Comparison of ENCODE assay signal across 16 cellular contexts in genomic region chr18:47987456-47987735, GRCh38. TPM values are rescaled to one million over a fixed set of nuclear protein-coding genes. Genes with fewer than 3 reads are reported as not detected.
DNase-seq lines count a peak whose midpoint lies in the region; ATAC-seq and TF ChIP-seq lines count a peak whose summit lies in the region.
"Had no signal": no experiment of that assay in that cellular context is flagged by ENCODE, and none has a peak within 500 bp of the region (broad histone marks: within the 10 kb centered on the region; RNA-seq: fewer than 3 reads in every experiment).

No MANE protein-coding gene starts in this region.

- peaks cover 0 to 7% (median 0%) of the 10 kb centered on the region in 5 experiments for H3K9me3 Mint-ChIP-seq in brain

- peaks cover 87% of the 10 kb centered on the region for H3K4me1 ChIP-seq in BLaER1
- H3K4me1 ChIP-seq in DOHH2 (ENCODE audit: control insufficient read depth, low read length), result peaks cover 52% of the 10 kb centered on the region

- TF ChIP-seq CTCF in DOHH2 (IDR thresholded peaks at IDR 0.05; ENCODE audit: low read depth, low read length, poor library complexity, severe bottlenecking), result no peak
- TF ChIP-seq CTCF in brain (conservative IDR thresholded peaks at IDR 0.05), result no peak

- H3K27ac Mint-ChIP-seq in brain, result peak overlapping the region in 3 of 5 experiments; percentile 19 to 64 (median 31)

- H3K9me3 ChIP-seq in BLaER1 (peaks cover 4% of the 10 kb centered on the region; the same call in 1 of the 2 replicates), DOHH2 (ENCODE audit: control insufficient read depth, insufficient read depth, low read length) (no peaks in the 10 kb centered on the region)

- H3K4me2 ChIP-seq in BLaER1 (peak overlapping the region; percentile 63), DOHH2 (ENCODE audit: low read length) (peak overlapping the region; percentile 50)

- peaks cover 10% of the 10 kb centered on the region for H3K27me3 Mint-ChIP-seq in brain

- DNase-seq in NCI-H69 (lab: John Stamatoyannopoulos, UW), result peak; percentile 71
- DNase-seq in NCI-H2029 treated with DMSO at 0.1 percent for 48 hours (lab: John Stamatoyannopoulos, UW), result no peak
- DNase-seq in foreskin melanocyte, result no peak
- no peak for DNase-seq in NCI-H748 treated with DMSO at 0.1 percent for 48 hours (lab: John Stamatoyannopoulos, UW)
- DNase-seq: CD4-positive, CD25-positive, alpha-beta regulatory T cell; DMS53; GM23248; HCEC 1CT; NCI-H1048; NCI-H1436 treated with DMSO at 0.1 percent for 48 hours; NCI-H2081; NCI-H510A treated with DMSO at 0.1 percent for 48 hours had no signal

- H3K9me2 ChIP-seq in DOHH2 (replicated peaks; ENCODE audit: control insufficient read depth, low read length), result no peaks in the 10 kb centered on the region

- no peak overlapping the region for H3K4me3 Mint-ChIP-seq in brain
- H3K4me3 Mint-ChIP-seq: CD4-positive, CD25-positive, alpha-beta regulatory T cell had no signal

- peaks cover 43% of the 10 kb centered on the region for H3K4me1 Mint-ChIP-seq in brain

- no peaks in the 10 kb centered on the region for H3K36me3 Mint-ChIP-seq in brain
- H3K36me3 Mint-ChIP-seq: CD4-positive, CD25-positive, alpha-beta regulatory T cell had no signal

- no peak overlapping the region for H3K4me3 ChIP-seq in BLaER1
- peak overlapping the region; percentile 9 for H3K4me3 ChIP-seq in DOHH2 (ENCODE audit: low read length)
- H3K4me3 ChIP-seq: GM23248 had no signal

- H3K79me2 ChIP-seq in DOHH2 (ENCODE audit: control insufficient read depth, low read length), result no peaks in the 10 kb centered on the region

- peaks cover 12% of the 10 kb centered on the region; the same call in 1 of the 2 replicates for H3F3A ChIP-seq in DOHH2 (ENCODE audit: control insufficient read depth, insufficient read depth)

- no peaks in the 10 kb centered on the region for H3K27me3 ChIP-seq in BLaER1
- no peaks in the 10 kb centered on the region for H3K27me3 ChIP-seq in DOHH2 (ENCODE audit: control insufficient read depth, low read length)

- ATAC-seq in HG02884 (IDR thresholded peaks at IDR 0.05; ENCODE audit: unreplicated experiment), result no peak

- H3K36me3 ChIP-seq in BLaER1, result no peaks in the 10 kb centered on the region
- no peaks in the 10 kb centered on the region for H3K36me3 ChIP-seq in DOHH2 (ENCODE audit: control insufficient read depth, low read length)

- H3K27ac ChIP-seq in BLaER1 (no peak overlapping the region), DOHH2 (ENCODE audit: low read depth, low read length) (peak overlapping the region; percentile 71)
- H3K27ac ChIP-seq: GM23248 had no signal

- H4K20me1 ChIP-seq in BLaER1, result no peaks in the 10 kb centered on the region
- H4K20me1 ChIP-seq in DOHH2 (ENCODE audit: control insufficient read depth, insufficient read depth, low read depth, low read length), result no peaks in the 10 kb centered on the region

- H3K9ac ChIP-seq in BLaER1, result no peak overlapping the region
- H3K9ac ChIP-seq: GM23248 had no signal

RNA-seq across cellular contexts. Expression of gene SMAD2, which starts 56.9 kb away (rescaled TPM):
- polyA plus RNA-seq in brain (ENCODE audit: insufficient read depth, low read depth, low replicate concordance), result 73.8 TPM
